ENCODE assay signal across 21 cellular contexts in genomic region chr10:34864156-34865075, GRCh38. TPM values are rescaled to one million over a fixed set of nuclear protein-coding genes. Genes with fewer than 3 reads are reported as not detected.
A peak's percentile ranks its signal among the peaks of the same experiment; 100 is the strongest.
DNase-seq lines count a peak whose midpoint lies in the region; ATAC-seq, FAIRE-seq and TF ChIP-seq lines count a peak whose summit lies in the region.
"Had no signal": no experiment of that assay in that cellular context is flagged by ENCODE, and none has a peak within 500 bp of the region (broad histone marks: within the 10 kb centered on the region; RNA-seq: fewer than 3 reads in every experiment).

No MANE protein-coding gene starts in this region.

- WGBS in hepatocyte (ENCODE audit: low lambda C conversion rate, missing lambda C conversion rate): 42% methylated on average over 12 of the region's 12 CpGs
- WGBS in small intestine, 3 donors: 35 to 52% (median 40%) methylated on average over 12 of the region's 12 CpGs
- 40% methylated on average over 12 of the region's 12 CpGs for WGBS in suprapubic skin

- H3K9me2 ChIP-seq in hepatocyte (replicated peaks; ENCODE audit: insufficient read depth): no peaks in the 10 kb centered on the region

- no peak overlapping the region for H3K27ac ChIP-seq in hepatocyte
- no peak overlapping the region for H3K27ac ChIP-seq in small intestine (ENCODE audit: low read depth in 1 of 2, low read length in 1 of 2)
- H3K27ac ChIP-seq in suprapubic skin: no peak overlapping the region
- H3K27ac ChIP-seq: BLaER1 treated with 17β-estradiol and CSF1 and Interleukin-3, amounts not matched to agents 10 nM and 100 nM; cardiac muscle cell; foreskin keratinocyte; thoracic aorta had no signal

- H3K27me3 ChIP-seq in hepatocyte: no peaks in the 10 kb centered on the region
- H3K27me3 ChIP-seq in small intestine (ENCODE audit: control insufficient read depth in 2 of 2, insufficient read depth in 2 of 2, low read length in 2 of 2): no peaks in the 10 kb centered on the region
- H3K27me3 ChIP-seq in suprapubic skin: no peaks in the 10 kb centered on the region
- H3K27me3 ChIP-seq: BLaER1 treated with 17β-estradiol and CSF1 and Interleukin-3, amounts not matched to agents 10 nM and 100 nM; cardiac muscle cell; foreskin keratinocyte had no signal

- H4K20me1 ChIP-seq in hepatocyte (ENCODE audit: insufficient read depth, poor library complexity, severe bottlenecking): no peaks in the 10 kb centered on the region
- H4K20me1 ChIP-seq: BLaER1 treated with 17β-estradiol and CSF1 and Interleukin-3, amounts not matched to agents 10 nM and 100 nM had no signal

- no peaks in the 10 kb centered on the region for H3K36me3 ChIP-seq in hepatocyte (replicated peaks; ENCODE audit: insufficient read depth, low read depth)
- H3K36me3 ChIP-seq in small intestine (ENCODE audit: control insufficient read depth in 2 of 2, insufficient read depth in 2 of 2, low read length in 2 of 2): no peaks in the 10 kb centered on the region
- no peaks in the 10 kb centered on the region for H3K36me3 ChIP-seq in suprapubic skin
- H3K36me3 ChIP-seq: BLaER1 treated with 17β-estradiol and CSF1 and Interleukin-3, amounts not matched to agents 10 nM and 100 nM; cardiac muscle cell; thoracic aorta had no signal

- no peaks in the 10 kb centered on the region for H3K79me2 ChIP-seq in hepatocyte

- no peak for FAIRE-seq in small intestine (lab: Jason Lieb, UNC)

- no peak overlapping the region for H3K4me3 ChIP-seq in hepatocyte
- H3K4me3 ChIP-seq in small intestine (ENCODE audit: low read depth in 1 of 2, low read length in 2 of 2): no peak overlapping the region
- no peak overlapping the region for H3K4me3 ChIP-seq in suprapubic skin
- H3K4me3 ChIP-seq: BLaER1 treated with 17β-estradiol and CSF1 and Interleukin-3, amounts not matched to agents 10 nM and 100 nM; cardiac muscle cell; thoracic aorta had no signal

- no peak for TF ChIP-seq CTCF in hepatocyte (IDR thresholded peaks at IDR 0.05; ENCODE audit: poor library complexity)
- no peak for TF ChIP-seq CTCF in suprapubic skin (IDR thresholded peaks at IDR 0.05)

- H3K9me3 ChIP-seq in hepatocyte (ENCODE audit: low read depth) (no peaks in the 10 kb centered on the region), small intestine (ENCODE audit: control insufficient read depth, low read depth) (no peaks in the 10 kb centered on the region), suprapubic skin (no peaks in the 10 kb centered on the region)
- H3K9me3 ChIP-seq: BLaER1 treated with 17β-estradiol and CSF1 and Interleukin-3, amounts not matched to agents 10 nM and 100 nM; thoracic aorta had no signal

- peaks cover 23% of the 10 kb centered on the region for H3K4me1 ChIP-seq in hepatocyte (ENCODE audit: insufficient read depth)
- H3K4me1 ChIP-seq in small intestine (ENCODE audit: control insufficient read depth in 2 of 2, insufficient read depth in 1 of 2, low read depth in 1 of 2, low read length in 1 of 2): peaks cover 0 to 4% of the 10 kb centered on the region in 2 donors
- peaks cover 27% of the 10 kb centered on the region for H3K4me1 ChIP-seq in suprapubic skin

- no peak overlapping the region for H2AFZ ChIP-seq in hepatocyte

- no peak for TF ChIP-seq POLR2A in suprapubic skin (IDR thresholded peaks at IDR 0.05)

- DNase-seq in NCI-H1694 treated with DMSO at 0.1 percent for 48 hours (lab: John Stamatoyannopoulos, UW) (peak; percentile 31), NCI-H1694 (lab: John Stamatoyannopoulos, UW) (no peak), RPMI8226 (peak; percentile 17), hepatocyte (ENCODE audit: low spot score) (no peak), small intestine (peak; percentile 15), suprapubic skin (ENCODE audit: low spot score in 2 of 2) (no peak)
- DNase-seq: 8988T; activated CD4-positive, alpha-beta T cell treated with anti-CD3 and anti-CD28 coated beads for 1 hour; activated naive CD4-positive, alpha-beta T cell treated with anti-CD3 and anti-CD28 coated beads for 36 hours; DMS53; effector memory CD4-positive, alpha-beta T cell; foreskin keratinocyte; mammary epithelial cell; NCI-H187 treated with DMSO at 0.1 percent for 48 hours; stimulated activated CD4-positive, alpha-beta T cell treated with anti-CD3 and anti-CD28 coated beads, Interleukin-4, amount 100 ng/mL, for 4 hours had no signal

- no peak for ATAC-seq in GM21528 (IDR thresholded peaks at IDR 0.05; ENCODE audit: low FRiP score, unreplicated experiment)
- no peak for ATAC-seq in HG03095 (IDR thresholded peaks at IDR 0.05; ENCODE audit: unreplicated experiment)
- ATAC-seq: foreskin keratinocyte, Right ventricle myocardium inferior had no signal

- no peak for TF ChIP-seq EP300 in suprapubic skin (IDR thresholded peaks at IDR 0.05)

- peak overlapping the region; percentile 42 for H3K4me2 ChIP-seq in hepatocyte
- H3K4me2 ChIP-seq: BLaER1 treated with 17β-estradiol and CSF1 and Interleukin-3, amounts not matched to agents 10 nM and 100 nM had no signal

RNA-seq across cellular contexts. Expression of gene PARD3, which starts 49.3 kb away (rescaled TPM):
- total RNA-seq in hepatocyte (59.7 TPM in 2 replicates), suprapubic skin (100 to 1,000 TPM; 115 to 226 (median 141) TPM)
- polyA plus RNA-seq in hepatocyte (39.4 and 47.2 TPM in 2 replicates), small intestine (10 to 100 TPM; 14.3 to 16.3 (median 14.6) TPM)

Comparison
In these comparisons a context has a peak if more than half of its experiments do, and no peak if none do; other contexts are left out.
1. DNase-seq: peak in NCI-H1694 treated with DMSO at 0.1 percent for 48 hours (single experiment), RPMI8226 (single experiment) and small intestine (single experiment); none in NCI-H1694 (single experiment), hepatocyte (single experiment) and suprapubic skin (0 of 2).